1 cellular context compared by ENCODE assay signal in the genomic region with DNA sequence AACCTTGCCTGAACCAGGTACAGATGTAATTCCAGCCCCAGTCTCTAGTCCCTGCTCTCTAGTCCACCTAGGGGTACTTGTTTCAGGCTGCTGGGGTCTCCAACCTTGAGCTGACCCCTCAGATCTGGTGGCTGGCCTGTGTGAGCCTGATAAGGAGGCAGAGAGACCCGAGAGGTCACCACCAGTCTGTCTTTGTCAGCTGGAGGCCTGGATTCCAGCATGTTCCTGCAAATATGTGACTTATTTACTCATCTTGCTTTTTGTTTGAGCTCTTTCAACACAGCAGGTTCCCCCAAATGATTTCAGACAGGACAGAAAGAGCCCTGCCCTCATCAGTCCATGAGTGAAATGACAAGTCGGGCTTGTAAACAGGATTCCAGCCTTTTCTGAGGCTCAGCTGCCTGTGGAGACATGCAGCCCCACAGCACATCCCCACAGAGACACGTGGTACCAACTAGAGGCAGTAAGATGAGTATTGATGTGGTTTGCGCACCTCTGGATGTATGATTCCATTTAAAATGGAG.
TF ChIP-seq lines count a peak whose summit lies in the region.

No MANE protein-coding gene starts in this region.

TF ChIP-seq in HepG2, 621 proteins besides CTCF, POLR2A, EP300 and RAD21 (continued from another document):
- TF ChIP-seq, protein P1, sequence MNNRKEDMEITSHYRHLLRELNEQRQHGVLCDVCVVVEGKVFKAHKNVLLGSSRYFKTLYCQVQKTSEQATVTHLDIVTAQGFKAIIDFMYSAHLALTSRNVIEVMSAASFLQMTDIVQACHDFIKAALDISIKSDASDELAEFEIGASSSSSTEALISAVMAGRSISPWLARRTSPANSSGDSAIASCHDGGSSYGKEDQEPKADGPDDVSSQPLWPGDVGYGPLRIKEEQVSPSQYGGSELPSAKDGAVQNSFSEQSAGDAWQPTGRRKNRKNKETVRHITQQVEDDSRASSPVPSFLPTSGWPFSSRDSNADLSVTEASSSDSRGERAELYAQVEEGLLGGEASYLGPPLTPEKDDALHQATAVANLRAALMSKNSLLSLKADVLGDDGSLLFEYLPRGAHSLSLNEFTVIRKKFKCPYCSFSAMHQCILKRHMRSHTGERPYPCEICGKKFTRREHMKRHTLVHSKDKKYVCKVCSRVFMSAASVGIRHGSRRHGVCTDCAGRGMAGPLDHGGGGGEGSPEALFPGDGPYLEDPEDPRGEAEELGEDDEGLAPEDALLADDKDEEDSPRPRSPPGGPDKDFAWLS (CRISPR knock-in tag; IDR thresholded peaks at IDR 0.05; ENCODE audit: borderline replicate concordance): no peak
- no peak for TF ChIP-seq SOX6 (IDR thresholded peaks at IDR 0.05)
- TF ChIP-seq SOX6 (CRISPR knock-in tag; IDR thresholded peaks at IDR 0.05): peak; percentile 34; the same call in 1 of the 2 replicates
- TF ChIP-seq, protein P2, sequence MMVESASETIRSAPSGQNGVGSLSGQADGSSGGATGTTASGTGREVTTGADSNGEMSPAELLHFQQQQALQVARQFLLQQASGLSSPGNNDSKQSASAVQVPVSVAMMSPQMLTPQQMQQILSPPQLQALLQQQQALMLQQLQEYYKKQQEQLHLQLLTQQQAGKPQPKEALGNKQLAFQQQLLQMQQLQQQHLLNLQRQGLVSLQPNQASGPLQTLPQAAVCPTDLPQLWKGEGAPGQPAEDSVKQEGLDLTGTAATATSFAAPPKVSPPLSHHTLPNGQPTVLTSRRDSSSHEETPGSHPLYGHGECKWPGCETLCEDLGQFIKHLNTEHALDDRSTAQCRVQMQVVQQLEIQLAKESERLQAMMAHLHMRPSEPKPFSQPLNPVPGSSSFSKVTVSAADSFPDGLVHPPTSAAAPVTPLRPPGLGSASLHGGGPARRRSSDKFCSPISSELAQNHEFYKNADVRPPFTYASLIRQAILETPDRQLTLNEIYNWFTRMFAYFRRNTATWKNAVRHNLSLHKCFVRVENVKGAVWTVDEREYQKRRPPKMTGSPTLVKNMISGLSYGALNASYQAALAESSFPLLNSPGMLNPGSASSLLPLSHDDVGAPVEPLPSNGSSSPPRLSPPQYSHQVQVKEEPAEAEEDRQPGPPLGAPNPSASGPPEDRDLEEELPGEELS (CRISPR knock-in tag; IDR thresholded peaks at IDR 0.05): 0 out of 2 replicates have a peak, but pooled peaks have one; percentile 24
- TF ChIP-seq ZFAT (CRISPR knock-in tag; conservative IDR thresholded peaks at IDR 0.05): peak; percentile 79; the same call in 1 of the 2 replicates
- TF ChIP-seq LCORL (IDR thresholded peaks at IDR 0.05): no peak
- TF ChIP-seq LCORL (CRISPR knock-in tag; IDR thresholded peaks at IDR 0.05): 0 out of 2 replicates have a peak, but pooled peaks have one; percentile 27
- peak; percentile 15 for TF ChIP-seq TEAD3 (CRISPR knock-in tag; optimal IDR thresholded peaks at IDR 0.05; ENCODE audit: borderline replicate concordance)
